8 cellular contexts compared by ENCODE assay signal in genomic region chr12:46268617-46269428, GRCh38. TPM values are rescaled to one million over a fixed set of nuclear protein-coding genes. Genes with fewer than 3 reads are reported as not detected.
A peak's percentile ranks its signal among the peaks of the same experiment; 100 is the strongest.
DNase-seq lines count a peak whose midpoint lies in the region; ATAC-seq and TF ChIP-seq lines count a peak whose summit lies in the region.

TSS of gene SLC38A1 (minus strand) at chr12:46269043. CDS start at chr12:46239800, 29,243 bp downstream.

- peaks cover 10% of the 10 kb centered on the region for H3K36me3 Mint-ChIP-seq in activated CD4-positive, alpha-beta T cell treated with anti-CD3 and anti-CD28 coated beads, Interleukin-2, amount 10 ng/mL, durations not matched to agents 24 days and 14 days (ENCODE audit: low read depth)

- no peaks in the 10 kb centered on the region for H3K27me3 Mint-ChIP-seq in activated CD4-positive, alpha-beta T cell treated with anti-CD3 and anti-CD28 coated beads, Interleukin-2, amount 10 ng/mL, durations not matched to agents 24 days and 14 days

- H3K27ac Mint-ChIP-seq in activated CD4-positive, alpha-beta T cell treated with anti-CD3 and anti-CD28 coated beads, Interleukin-2, amount 10 ng/mL, durations not matched to agents 24 days and 14 days: no peak within 1 kb of the TSS

- WGBS in lower leg skin, 2 donors: 1% methylated on average over 38 to 52 of the region's 72 CpGs

- peak in 1 of 2 donors; percentile 5 for TF ChIP-seq POLR2A in lower leg skin (IDR thresholded peaks at IDR 0.05)

- H3K9me3 Mint-ChIP-seq in activated CD4-positive, alpha-beta T cell treated with anti-CD3 and anti-CD28 coated beads, Interleukin-2, amount 10 ng/mL, durations not matched to agents 24 days and 14 days: no peaks in the 10 kb centered on the region

- intact Hi-C loops in activated CD4-positive, alpha-beta T cell treated with anti-CD3 and anti-CD28 coated beads, Interleukin-2, amount 10 ng/mL, durations not matched to agents 24 days and 14 days (cut with micrococcal nuclease): loop anchor here (2.0 to 5.0 kb wide), 6 partner anchors 190 to 1488 kb away; partner anchors contain the start of gene RAPGEF3
- intact Hi-C loops in lower leg skin (cut with DNase I; ENCODE audit: low total_unique reads): no loop called here

- no peak within 1 kb of the TSS for H3K4me3 Mint-ChIP-seq in activated CD4-positive, alpha-beta T cell treated with anti-CD3 and anti-CD28 coated beads, Interleukin-2, amount 10 ng/mL, durations not matched to agents 24 days and 14 days

- H3K4me1 Mint-ChIP-seq in activated CD4-positive, alpha-beta T cell treated with anti-CD3 and anti-CD28 coated beads, Interleukin-2, amount 10 ng/mL, durations not matched to agents 24 days and 14 days: peaks cover 22% of the 10 kb centered on the region

- TF ChIP-seq CTCF in AG09309 (IDR thresholded peaks at IDR 0.05; ENCODE audit: control insufficient read depth, insufficient read depth, low read depth, low read length, missing control alignments) (no peak), lower leg skin (IDR thresholded peaks at IDR 0.05) (no peak)

- peak; percentile 27 for DNase-seq in AG09309 (ENCODE audit: low read depth)
- peak; percentile 46 for DNase-seq in NCI-H2227 treated with DMSO at 0.1 percent for 48 hours (lab: John Stamatoyannopoulos, UW)
- DNase-seq in activated CD4-positive, alpha-beta T cell treated with anti-CD3 and anti-CD28 coated beads, Interleukin-2, amount 10 ng/mL, durations not matched to agents 24 days and 14 days: peak; percentile 96
- peak; percentile 76 for DNase-seq in dermis blood vessel endothelial cell
- peak; percentile 84 to 98 for DNase-seq in lower leg skin (ENCODE audit: low spot score in 2 of 2)
- peak; percentile 73 to 81 for DNase-seq in stimulated activated CD4-positive, alpha-beta T cell treated with anti-CD3 and anti-CD28 coated beads, Interleukin-4, amount 100 ng/mL, for 48 hours (ENCODE audit: low read depth in 2 of 2)

- H3K4me3 ChIP-seq in AG09309 (ENCODE audit: control insufficient read depth, low read depth, low read length) (peak within 1 kb of the TSS; percentile 81), lower leg skin (ENCODE audit: low read depth, poor library complexity, severe bottlenecking) (peak within 1 kb of the TSS; percentile 60)

- ATAC-seq in GM18909 (IDR thresholded peaks at IDR 0.05; ENCODE audit: poor library complexity, unreplicated experiment) (peak; percentile 75), HG03159 (IDR thresholded peaks at IDR 0.05; ENCODE audit: unreplicated experiment) (peak; percentile 74)

RNA-seq across cellular contexts. Expression of gene SLC38A1, which starts in this region (rescaled TPM):
- 180 and 181 TPM in 2 replicates for total RNA-seq in activated CD4-positive, alpha-beta T cell treated with anti-CD3 and anti-CD28 coated beads, Interleukin-2, amount 10 ng/mL, durations not matched to agents 24 days and 14 days
- total RNA-seq in dermis blood vessel endothelial cell (136 and 191 TPM in 2 replicates), lower leg skin (100 to 1,000 TPM in 2 of 4 donors, 10 to 100 TPM in 2; 87.3 to 118 (median 102) TPM)

Comparison
In these comparisons a context has a peak if more than half of its experiments do, and no peak if none do; other contexts are left out.
1. Peak in every context shown above with its lines: DNase-seq, ATAC-seq and H3K4me3 ChIP-seq.
2. DNase-seq: peak in every context shown above with its lines; median percentile 96 in activated CD4-positive, alpha-beta T cell treated with anti-CD3 and anti-CD28 coated beads, Interleukin-2, amount 10 ng/mL, durations not matched to agents 24 days and 14 days; 91 in lower leg skin; 77 in stimulated activated CD4-positive, alpha-beta T cell treated with anti-CD3 and anti-CD28 coated beads, Interleukin-4, amount 100 ng/mL, for 48 hours; 76 in dermis blood vessel endothelial cell; 46 in NCI-H2227 treated with DMSO at 0.1 percent for 48 hours; 27 in AG09309.